ENCODE assay signal across 14 cellular contexts in the genomic region with DNA sequence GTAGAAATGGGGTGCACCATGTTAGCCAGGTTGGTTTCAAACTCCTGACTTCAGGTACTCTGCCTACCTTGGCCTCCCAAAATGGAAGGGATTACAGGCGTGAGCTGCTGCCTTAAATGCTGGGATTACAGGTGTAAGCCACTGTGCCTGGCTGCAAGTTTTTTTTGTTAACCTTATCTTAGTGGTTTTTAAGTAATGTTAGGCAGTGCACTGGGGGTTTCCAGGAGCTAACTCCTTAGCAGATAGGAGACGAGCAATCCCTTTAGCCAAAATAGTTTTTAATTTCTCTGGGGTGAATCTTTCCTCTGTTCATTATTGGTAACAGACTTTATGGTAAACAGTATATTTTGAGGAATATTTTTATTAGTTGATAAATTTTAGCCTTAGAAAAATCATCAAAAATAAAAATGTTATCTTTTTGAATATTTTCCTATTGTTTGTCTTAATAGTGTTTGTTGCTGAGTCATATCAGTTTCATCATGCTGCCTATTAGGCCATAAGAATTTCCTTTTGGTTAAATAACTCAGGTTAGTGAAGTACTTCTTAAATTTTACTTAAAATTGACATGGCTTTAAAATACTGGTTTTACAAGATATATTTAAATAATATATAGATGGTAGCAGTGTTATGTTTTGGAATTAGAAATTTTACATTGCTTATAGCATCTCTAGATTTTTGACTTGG. TPM values are rescaled to one million over a fixed set of nuclear protein-coding genes. Genes with fewer than 3 reads are reported as not detected.
DNase-seq lines count a peak whose midpoint lies in the region; ATAC-seq, FAIRE-seq and TF ChIP-seq lines count a peak whose summit lies in the region.
"Had no signal": no experiment of that assay in that cellular context is flagged by ENCODE, and none has a peak within 500 bp of the region (broad histone marks: within the 10 kb centered on the region; RNA-seq: fewer than 3 reads in every experiment).

No MANE protein-coding gene starts in this region.

- intact Hi-C loops in Calu3 (cut with micrococcal nuclease; ENCODE audit: unreplicated experiment) (no loop called here), OCI-LY7 (cut with micrococcal nuclease; ENCODE audit: unreplicated experiment) (no loop called here)

- BruUV-seq in Calu3 (replicated peaks; lab: Mats Ljungman, UMichigan) (no TSS peak), OCI-LY7 (replicated peaks; lab: Mats Ljungman, UMichigan) (TSS peak; percentile 2)

- H3K36me3 ChIP-seq in OCI-LY7 (ENCODE audit: insufficient read depth, low read length) = peaks cover 99% of the 10 kb centered on the region
- H3K36me3 ChIP-seq: adrenal gland had no signal

- H3K9me3 Mint-ChIP-seq in Calu3 (ENCODE audit: low read depth, unreplicated experiment) = no peaks in the 10 kb centered on the region
- H3K9me3 Mint-ChIP-seq in natural killer cell treated with Interleukin-12 subunit alpha and Interleukin-12 subunit beta and Interleukin-15 and Interleukin-18, amount 100 ng/mL, for 72 hours = no peaks in the 10 kb centered on the region

- DNase-seq in Calu3 (no peak), OCI-LY7 (ENCODE audit: low spot score) (no peak), NCI-H1436 treated with DMSO at 0.1 percent for 48 hours (lab: John Stamatoyannopoulos, UW) (no peak), T1000 (lab: John Stamatoyannopoulos, UW) (no peak), UCSD-AML1 (lab: John Stamatoyannopoulos, UW; ENCODE audit: unreplicated experiment) (no peak)
- no peak for DNase-seq in natural killer cell treated with Interleukin-12 subunit alpha and Interleukin-12 subunit beta and Interleukin-15 and Interleukin-18, amount 100 ng/mL, for 72 hours (ENCODE audit: low spot score)
- DNase-seq: activated CD8-positive, alpha-beta memory T cell treated with anti-CD3 and anti-CD28 coated beads, Interleukin-2, amount 50 U/mL, for 4 hours; adrenal gland; NCI-H1092 treated with DMSO at 0.1 percent for 48 hours; stimulated activated CD4-positive, alpha-beta T cell treated with anti-CD3 and anti-CD28 coated beads, Interleukin-12 subunit alpha, Interleukin-12 subunit beta, amount 100 ng/mL, for 4 hours; testis had no signal

- H3K4me1 ChIP-seq in OCI-LY7 (ENCODE audit: insufficient read depth, low read length, poor library complexity, severe bottlenecking) = peaks cover 11% of the 10 kb centered on the region
- H3K4me1 ChIP-seq: adrenal gland, testis had no signal

- POLR2A ChIA-PET in OCI-LY7 (lab: Charles Lee) = interaction anchor here (0.5 to 3.0 kb wide), 10 partner anchors 10 to 141 kb away, joined by 3 to 10 read pairs (median 3); a partner anchor contains a TSS

- H3K4me3 Mint-ChIP-seq in Calu3 (ENCODE audit: low read depth, unreplicated experiment) = no peak overlapping the region
- no peak overlapping the region for H3K4me3 Mint-ChIP-seq in natural killer cell treated with Interleukin-12 subunit alpha and Interleukin-12 subunit beta and Interleukin-15 and Interleukin-18, amount 100 ng/mL, for 72 hours

- no peaks in the 10 kb centered on the region for H3K27me3 Mint-ChIP-seq in Calu3 (ENCODE audit: unreplicated experiment)
- H3K27me3 Mint-ChIP-seq in natural killer cell treated with Interleukin-12 subunit alpha and Interleukin-12 subunit beta and Interleukin-15 and Interleukin-18, amount 100 ng/mL, for 72 hours = no peaks in the 10 kb centered on the region

- H3K36me3 Mint-ChIP-seq in Calu3 (ENCODE audit: insufficient read depth, unreplicated experiment) = peaks cover 37% of the 10 kb centered on the region
- peaks cover 39% of the 10 kb centered on the region for H3K36me3 Mint-ChIP-seq in natural killer cell treated with Interleukin-12 subunit alpha and Interleukin-12 subunit beta and Interleukin-15 and Interleukin-18, amount 100 ng/mL, for 72 hours

- H3K4me1 Mint-ChIP-seq in Calu3 (ENCODE audit: low read depth, unreplicated experiment) = no peaks in the 10 kb centered on the region
- H3K4me1 Mint-ChIP-seq in natural killer cell treated with Interleukin-12 subunit alpha and Interleukin-12 subunit beta and Interleukin-15 and Interleukin-18, amount 100 ng/mL, for 72 hours (ENCODE audit: low read depth in 2 of 2) = peaks cover 41 to 48% of the 10 kb centered on the region in 2 donors

- H3K79me2 ChIP-seq in OCI-LY7 (ENCODE audit: insufficient read depth, low read depth, low read length) = peaks cover 77% of the 10 kb centered on the region; the same call in 1 of the 2 replicates

- H3K27ac ChIP-seq in OCI-LY7 (ENCODE audit: low read depth, low read length, poor library complexity, severe bottlenecking) = no peak overlapping the region
- H3K27ac ChIP-seq: adrenal gland, RWPE1, testis had no signal

- TF ChIP-seq CTCF in Calu3 (IDR thresholded peaks at IDR 0.05; ENCODE audit: unreplicated experiment) (no peak), OCI-LY7 (conservative IDR thresholded peaks at IDR 0.05; ENCODE audit: low read length) (no peak)

- no peak for ATAC-seq in natural killer cell treated with Interleukin-12 subunit alpha and Interleukin-12 subunit beta and Interleukin-15 and Interleukin-18, amount 100 ng/mL, for 72 hours
- ATAC-seq: left lobe of liver had no signal

- no peak overlapping the region for H3K4me2 ChIP-seq in OCI-LY7 (ENCODE audit: low read length)

- no peaks in the 10 kb centered on the region for H3K9me2 ChIP-seq in OCI-LY7 (ENCODE audit: insufficient read depth, low read length)

- peak overlapping the region; percentile 69 for H3K27ac Mint-ChIP-seq in Calu3 (ENCODE audit: unreplicated experiment)
- H3K27ac Mint-ChIP-seq in natural killer cell treated with Interleukin-12 subunit alpha and Interleukin-12 subunit beta and Interleukin-15 and Interleukin-18, amount 100 ng/mL, for 72 hours = peak overlapping the region; percentile 62 to 98

- no peaks in the 10 kb centered on the region for H3K9me3 ChIP-seq in OCI-LY7 (ENCODE audit: low read length)
- H3K9me3 ChIP-seq: adrenal gland, testis had no signal

- CTCF ChIA-PET in Calu3 (lab: Charles Lee) = no interaction called here
- CTCF ChIA-PET in OCI-LY7 (lab: Charles Lee; ENCODE audit: unreplicated experiment) = no interaction called here

- H4K20me1 ChIP-seq in OCI-LY7 (ENCODE audit: insufficient read depth, low read length) = peaks cover 16% of the 10 kb centered on the region; the same call in 1 of the 2 replicates

- H3K4me3 ChIP-seq in OCI-LY7 (ENCODE audit: low read depth, low read length, poor library complexity, severe bottlenecking) = no peak overlapping the region
- H3K4me3 ChIP-seq: adrenal gland, testis had no signal

- FAIRE-seq in endometrium (lab: Jason Lieb, UNC) = peak; percentile 18

- no peak overlapping the region for H2AFZ ChIP-seq in OCI-LY7 (ENCODE audit: low read length)

RNA-seq across cellular contexts. Expression of a gene that starts 37.9 kb away (rescaled TPM):
- total RNA-seq in Calu3 (2022) (128 and 153 TPM in 2 replicates), OCI-LY7 (2022) (264 and 280 TPM in 2 replicates)
- total RNA-seq in OCI-LY7 (2014; rRNA removed; shearing (Covaris generic)) = 173 and 232 TPM in 2 replicates
- 100 to 1,000 TPM; 184 to 270 TPM for total RNA-seq in natural killer cell treated with Interleukin-12 subunit alpha and Interleukin-12 subunit beta and Interleukin-15 and Interleukin-18, amount 100 ng/mL, for 72 hours
